ENCODE assay signal across 20 cellular contexts in genomic region chr15:68312701-68313204, GRCh38. TPM values are rescaled to one million over a fixed set of nuclear protein-coding genes. Genes with fewer than 3 reads are reported as not detected.
A peak's percentile ranks its signal among the peaks of the same experiment; 100 is the strongest.
DNase-seq lines count a peak whose midpoint lies in the region; TF ChIP-seq lines count a peak whose summit lies in the region.
"Had no signal": no experiment of that assay in that cellular context is flagged by ENCODE, and none has a peak within 500 bp of the region (broad histone marks: within the 10 kb centered on the region; RNA-seq: fewer than 3 reads in every experiment).

No MANE protein-coding gene starts in this region.

- peak overlapping the region; percentile 15 to 52 for H3K27ac ChIP-seq in coronary artery
- H3K27ac ChIP-seq in sigmoid colon: no peak overlapping the region
- no peak overlapping the region for H3K27ac ChIP-seq in transverse colon

- in situ Hi-C loops in transverse colon (cut with MboI; ENCODE audit: low pct_ligation_motif_present in 1 of 4, low pct_unique_long_range_greater_than_20kb in 1 of 4, low sequenced_read_pairs in 3 of 4): loop anchor here in 2 of 4 donors (25.0 kb wide), 2 partner anchors 350 to 375 kb away; no protein-coding TSS in a partner anchor

- TF ChIP-seq POLR2A in sigmoid colon (IDR thresholded peaks at IDR 0.05): no peak
- no peak for TF ChIP-seq POLR2A in transverse colon (IDR thresholded peaks at IDR 0.05)

- H3K4me3 ChIP-seq in MG63 (no peak overlapping the region), coronary artery (no peak overlapping the region), sigmoid colon (no peak overlapping the region), transverse colon (no peak overlapping the region)
- H3K4me3 ChIP-seq: HAP-1, mucosa of descending colon had no signal

- H3K27ac Mint-ChIP-seq in osteocyte (ENCODE audit: unreplicated experiment): peak overlapping the region; percentile 79
- H3K27ac Mint-ChIP-seq: activated CD8-positive, alpha-beta T cell treated with anti-CD3 and anti-CD28 coated beads for 36 hours; activated naive CD8-positive, alpha-beta T cell treated with anti-CD3 and anti-CD28 coated beads for 36 hours; CD4-positive, CD25-positive, alpha-beta regulatory T cell had no signal

- WGBS in sigmoid colon, 2 donors: 86 to 89% methylated on average over 18 of the region's 18 CpGs
- 89% methylated on average over 18 of the region's 18 CpGs; no CpG with 5 or more reads in 1 of the 2 donors for WGBS in transverse colon (ENCODE audit: low coverage in 1 of 2), 2 donors

- DNase-seq in EL (peak; percentile 46), MG63 (peak; percentile 51), coronary artery (ENCODE audit: low spot score) (peak; percentile 71), osteocyte (ENCODE audit: extremely low spot score, unreplicated experiment) (peak; percentile 80), GM19238 (ENCODE audit: insufficient read length, low spot score) (no peak), sigmoid colon (no peak), transverse colon (no peak), NCI-H187 treated with DMSO at 0.1 percent for 48 hours (lab: John Stamatoyannopoulos, UW) (no peak)
- DNase-seq: activated CD8-positive, alpha-beta T cell treated with anti-CD3 and anti-CD28 coated beads for 36 hours; activated naive CD8-positive, alpha-beta T cell treated with anti-CD3 and anti-CD28 coated beads for 36 hours; CD4-positive, CD25-positive, alpha-beta regulatory T cell; foreskin melanocyte; GDM1; NCI-H1092; NCI-H446; OCI-M1; stimulated activated CD4-positive, alpha-beta T cell treated with anti-CD3 and anti-CD28 coated beads, Interleukin-4, amount 100 ng/mL, for 4 hours; stimulated activated naive CD4-positive, alpha-beta T cell had no signal

- peaks cover 38% of the 10 kb centered on the region for H3K36me3 ChIP-seq in MG63
- no peaks in the 10 kb centered on the region for H3K36me3 ChIP-seq in sigmoid colon
- no peaks in the 10 kb centered on the region for H3K36me3 ChIP-seq in transverse colon
- H3K36me3 ChIP-seq: HAP-1 had no signal

- no peak overlapping the region for H3K4me3 Mint-ChIP-seq in osteocyte (ENCODE audit: unreplicated experiment)
- H3K4me3 Mint-ChIP-seq: activated CD8-positive, alpha-beta T cell treated with anti-CD3 and anti-CD28 coated beads for 36 hours; activated naive CD8-positive, alpha-beta T cell treated with anti-CD3 and anti-CD28 coated beads for 36 hours; CD4-positive, CD25-positive, alpha-beta regulatory T cell had no signal

- H3K9me3 ChIP-seq in MG63: no peaks in the 10 kb centered on the region
- H3K9me3 ChIP-seq in sigmoid colon: no peaks in the 10 kb centered on the region
- H3K9me3 ChIP-seq in transverse colon: no peaks in the 10 kb centered on the region
- H3K9me3 ChIP-seq: HAP-1, mucosa of descending colon had no signal

- no peaks in the 10 kb centered on the region for H3K27me3 Mint-ChIP-seq in osteocyte (ENCODE audit: unreplicated experiment)
- H3K27me3 Mint-ChIP-seq: activated CD8-positive, alpha-beta T cell treated with anti-CD3 and anti-CD28 coated beads for 36 hours; CD4-positive, CD25-positive, alpha-beta regulatory T cell had no signal

- TF ChIP-seq CTCF in coronary artery (IDR thresholded peaks at IDR 0.05) (no peak), osteocyte (IDR thresholded peaks at IDR 0.05) (no peak), sigmoid colon (IDR thresholded peaks at IDR 0.05) (no peak), transverse colon (IDR thresholded peaks at IDR 0.05) (no peak)

- intact Hi-C loops in sigmoid colon (cut with DNase I) (no loop called here), transverse colon (cut with DNase I; ENCODE audit: low total_unique reads) (loop anchor here (10.0 kb wide), 1 partner anchor 242 kb away; no protein-coding TSS in a partner anchor)

- H3K4me1 ChIP-seq in sigmoid colon (no peaks in the 10 kb centered on the region), transverse colon (no peaks in the 10 kb centered on the region)
- H3K4me1 ChIP-seq: HAP-1 had no signal

- no peaks in the 10 kb centered on the region for H3K9me3 Mint-ChIP-seq in osteocyte (ENCODE audit: unreplicated experiment)
- H3K9me3 Mint-ChIP-seq: activated CD8-positive, alpha-beta T cell treated with anti-CD3 and anti-CD28 coated beads for 36 hours; activated naive CD8-positive, alpha-beta T cell treated with anti-CD3 and anti-CD28 coated beads for 36 hours; CD4-positive, CD25-positive, alpha-beta regulatory T cell had no signal

- H3K27me3 ChIP-seq in MG63: no peaks in the 10 kb centered on the region
- no peaks in the 10 kb centered on the region for H3K27me3 ChIP-seq in sigmoid colon
- no peaks in the 10 kb centered on the region for H3K27me3 ChIP-seq in transverse colon

- H3K4me1 Mint-ChIP-seq in osteocyte (ENCODE audit: unreplicated experiment): peaks cover 91% of the 10 kb centered on the region
- H3K4me1 Mint-ChIP-seq: activated naive CD8-positive, alpha-beta T cell treated with anti-CD3 and anti-CD28 coated beads for 36 hours; CD4-positive, CD25-positive, alpha-beta regulatory T cell had no signal

- TF ChIP-seq EP300 in sigmoid colon (IDR thresholded peaks at IDR 0.05) (no peak), transverse colon (IDR thresholded peaks at IDR 0.05; ENCODE audit: low read depth) (no peak)

- peaks cover 75% of the 10 kb centered on the region for H3K36me3 Mint-ChIP-seq in osteocyte (ENCODE audit: unreplicated experiment)
- H3K36me3 Mint-ChIP-seq: activated naive CD8-positive, alpha-beta T cell treated with anti-CD3 and anti-CD28 coated beads for 36 hours; CD4-positive, CD25-positive, alpha-beta regulatory T cell had no signal

RNA-seq across cellular contexts. Expression of gene FEM1B, which starts 35.2 kb away (rescaled TPM):
- 35.2 and 41.3 TPM in 2 replicates for total RNA-seq in MG63 (2014; rRNA removed; shearing (Covaris generic); ENCODE audit: low replicate concordance)
- 71.1 and 71.5 TPM in 2 replicates for total RNA-seq in osteocyte
- total RNA-seq in sigmoid colon: 10 to 100 TPM; 54.7 to 64.2 (median 62.8) TPM
- 10 to 100 TPM; 11.4 to 12.9 (median 11.6) TPM for polyA plus RNA-seq in sigmoid colon
- 10 to 100 TPM; 25.1 to 64.7 (median 43.0) TPM for total RNA-seq in transverse colon

Comparison
In these comparisons a context has a peak if more than half of its experiments do, and no peak if none do; other contexts are left out.
1. DNase-seq: peak in EL (single experiment), MG63 (single experiment), coronary artery (single experiment) and osteocyte (single experiment); none in GM19238 (single experiment), sigmoid colon (single experiment), transverse colon (single experiment) and NCI-H187 treated with DMSO at 0.1 percent for 48 hours (single experiment).
2. H3K27ac ChIP-seq: peak in coronary artery (2 of 2); none in sigmoid colon (0 of 4) and transverse colon (0 of 4).